23 cellular contexts compared by ENCODE assay signal in the genomic region with DNA sequence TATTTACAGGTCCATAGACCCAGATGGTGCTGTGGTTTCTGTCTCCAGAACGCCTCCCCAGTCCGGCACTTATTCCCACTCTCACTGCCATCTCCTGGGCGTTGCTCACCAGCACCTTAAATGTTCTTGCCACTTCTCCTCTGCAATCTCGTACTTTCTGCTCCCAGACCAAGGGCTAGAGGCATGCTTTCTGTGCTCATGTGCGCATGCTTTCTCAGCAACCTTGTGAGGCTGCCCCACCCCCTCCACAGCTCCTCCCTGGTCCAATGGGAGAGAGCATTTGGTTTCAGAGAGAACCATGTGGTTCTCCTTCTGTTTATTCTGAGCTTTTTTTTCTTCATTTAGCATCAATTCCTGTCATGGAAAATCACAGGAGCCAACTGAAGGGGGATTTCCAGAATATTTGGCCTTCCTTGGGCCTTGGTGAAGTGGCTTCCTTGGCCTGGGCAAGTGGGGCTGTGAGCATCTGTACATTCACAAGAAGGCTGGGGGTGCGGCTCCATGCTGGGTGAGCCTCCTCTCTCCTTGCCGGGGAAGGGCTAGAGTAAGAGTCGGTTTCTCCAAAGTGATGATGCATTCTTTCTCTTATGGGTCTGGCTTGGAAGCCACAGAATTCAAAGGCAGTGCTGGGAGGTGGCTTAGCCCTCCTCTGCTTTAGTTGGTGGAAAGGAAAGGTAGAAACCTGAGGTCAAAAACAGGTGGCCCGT.
DNase-seq lines count a peak whose midpoint lies in the region; FAIRE-seq and TF ChIP-seq lines count a peak whose summit lies in the region.
"Had no signal": no experiment of that assay in that cellular context is flagged by ENCODE, and none has a peak within 500 bp of the region (broad histone marks: within the 10 kb centered on the region; RNA-seq: fewer than 3 reads in every experiment).

No MANE protein-coding gene starts in this region.

- H3K9ac ChIP-seq in kidney (ENCODE audit: low read length in 2 of 2): no peak overlapping the region
- H3K9ac ChIP-seq: KMS-11 had no signal

- H3K36me3 ChIP-seq in kidney (ENCODE audit: control insufficient read depth in 1 of 2, insufficient read depth in 2 of 2, low read length in 2 of 2): no peaks in the 10 kb centered on the region
- H3K36me3 ChIP-seq: HAP-1, Peyer's patch, SJCRH30 had no signal

- H3K27ac ChIP-seq in angular gyrus (ENCODE audit: low read depth, low read length): peak overlapping the region; percentile 38
- H3K27ac ChIP-seq in kidney (ENCODE audit: low read depth in 2 of 2, low read length in 2 of 2): no peak overlapping the region
- H3K27ac ChIP-seq: 22Rv1, C4-2B, KMS-11, Peyer's patch, SJCRH30 had no signal

- intact Hi-C loops in kidney (cut with DNase I): no loop called here

- no peaks in the 10 kb centered on the region for H3K4me1 ChIP-seq in kidney (ENCODE audit: control insufficient read depth in 1 of 2, insufficient read depth in 1 of 2, low read depth in 1 of 2, low read length in 2 of 2)
- H3K4me1 ChIP-seq: HAP-1, Peyer's patch, SJCRH30 had no signal

- H3K9me3 Mint-ChIP-seq in glutamatergic neuron (ENCODE audit: unreplicated experiment) (peaks cover 6% of the 10 kb centered on the region), progenitor cell of endocrine pancreas (ENCODE audit: low read depth) (peaks cover 11% of the 10 kb centered on the region)

- H3K27me3 Mint-ChIP-seq in glutamatergic neuron (ENCODE audit: unreplicated experiment) (peaks cover 7% of the 10 kb centered on the region), progenitor cell of endocrine pancreas (peaks cover 3% of the 10 kb centered on the region)

- no peak overlapping the region for H3K4me3 ChIP-seq in kidney (ENCODE audit: low read length in 2 of 2)
- H3K4me3 ChIP-seq: HAP-1, Peyer's patch, SJCRH30 had no signal

- H3K4me3 Mint-ChIP-seq in glutamatergic neuron (ENCODE audit: unreplicated experiment) (peak overlapping the region; percentile 28), progenitor cell of endocrine pancreas (ENCODE audit: low read depth) (no peak overlapping the region)

- peaks cover 7% of the 10 kb centered on the region for H3K4me1 Mint-ChIP-seq in glutamatergic neuron (ENCODE audit: low read depth, unreplicated experiment)
- H3K4me1 Mint-ChIP-seq in progenitor cell of endocrine pancreas (ENCODE audit: low read depth): no peaks in the 10 kb centered on the region

- FAIRE-seq in kidney (lab: Jason Lieb, UNC): no peak
- FAIRE-seq: GM12891 had no signal

- TF ChIP-seq CTCF in glutamatergic neuron (IDR thresholded peaks at IDR 0.05; ENCODE audit: partially characterized antibody, unreplicated experiment): no peak
- TF ChIP-seq CTCF in progenitor cell of endocrine pancreas (IDR thresholded peaks at IDR 0.05; ENCODE audit: unreplicated experiment): no peak
- TF ChIP-seq CTCF in kidney (IDR thresholded peaks at IDR 0.05; ENCODE audit: borderline replicate concordance, extremely low read depth, insufficient read depth): no peak

- no peak overlapping the region for H3K27ac Mint-ChIP-seq in glutamatergic neuron (ENCODE audit: unreplicated experiment)
- H3K27ac Mint-ChIP-seq in progenitor cell of endocrine pancreas: peak overlapping the region; percentile 27

- peak; percentile 20 for DNase-seq in DMS 273 (lab: John Stamatoyannopoulos, UW; ENCODE audit: unreplicated experiment)
- DNase-seq in DMS 273 treated with DMSO at 0.1 percent for 48 hours (lab: John Stamatoyannopoulos, UW): no peak
- DNase-seq in glutamatergic neuron: no peak
- DNase-seq in progenitor cell of endocrine pancreas (ENCODE audit: low spot score, unreplicated experiment): no peak
- DNase-seq in amniotic stem cell (lab: John Stamatoyannopoulos, UW): no peak
- no peak for DNase-seq in activated CD4-positive, alpha-beta T cell treated with anti-CD3 and anti-CD28 coated beads, Interleukin-2, amount 50 U/mL, for 4 hours
- DNase-seq in kidney: no peak
- DNase-seq: ACHN, DND-41, IMR-90, NCI-H1105, NCI-H146, NCI-H2029 treated with DMSO at 0.1 percent for 48 hours, NCI-H345, NCI-H526, Peyer's patch, SJCRH30 had no signal

- no peaks in the 10 kb centered on the region for H3K9me3 ChIP-seq in kidney (ENCODE audit: control insufficient read depth in 1 of 2, low read length in 2 of 2)
- H3K9me3 ChIP-seq: HAP-1, Peyer's patch, SJCRH30 had no signal

- H3K36me3 Mint-ChIP-seq in glutamatergic neuron (ENCODE audit: unreplicated experiment): no peaks in the 10 kb centered on the region
- no peaks in the 10 kb centered on the region for H3K36me3 Mint-ChIP-seq in progenitor cell of endocrine pancreas (ENCODE audit: insufficient read depth)
